9 cellular contexts compared by ENCODE assay signal in genomic region chr7:44257618-44258422, GRCh38. TPM values are rescaled to one million over a fixed set of nuclear protein-coding genes. Genes with fewer than 3 reads are reported as not detected.
DNase-seq lines count a peak whose midpoint lies in the region; TF ChIP-seq lines count a peak whose summit lies in the region.
"Had no signal": no experiment of that assay in that cellular context is flagged by ENCODE, and none has a peak within 500 bp of the region (broad histone marks: within the 10 kb centered on the region; RNA-seq: fewer than 3 reads in every experiment).

No MANE protein-coding gene starts in this region.

- 25 to 27% methylated on average over 18 of the region's 18 CpGs for WGBS in GM23248 (ENCODE audit: low coverage in 1 of 2, low lambda C conversion rate in 2 of 2, missing lambda C conversion rate in 2 of 2), 2 experiments

- H2AFZ ChIP-seq in GM23248 (peak overlapping the region; percentile 17; the same call in 1 of the 2 replicates), MM.1S (ENCODE audit: low read length) (peak overlapping the region; percentile 89)

- no peak overlapping the region for H3K4me3 ChIP-seq in GM23248
- H3K4me3 ChIP-seq in MM.1S (ENCODE audit: low read length): no peak overlapping the region
- H3K4me3 ChIP-seq: breast epithelium had no signal

- no peaks in the 10 kb centered on the region for H3K36me3 Mint-ChIP-seq in activated CD4-positive, alpha-beta memory T cell treated with anti-CD3 and anti-CD28 coated beads for 36 hours

- intact Hi-C loops in activated CD4-positive, alpha-beta memory T cell treated with anti-CD3 and anti-CD28 coated beads for 36 hours (cut with micrococcal nuclease): loop anchor here (1.0 to 5.0 kb wide), 5 partner anchors 17 to 233 kb away; partner anchors contain the start of genes NUDCD3 and POLM

- H3K27me3 ChIP-seq in GM23248 (replicated peaks; ENCODE audit: insufficient read depth) (no peaks in the 10 kb centered on the region), MM.1S (replicated peaks; ENCODE audit: insufficient read depth, low read length) (no peaks in the 10 kb centered on the region)
- H3K27me3 ChIP-seq: breast epithelium had no signal

- H3K9me3 Mint-ChIP-seq in activated CD4-positive, alpha-beta memory T cell treated with anti-CD3 and anti-CD28 coated beads for 36 hours: no peaks in the 10 kb centered on the region

- H3K79me2 ChIP-seq in GM23248 (ENCODE audit: insufficient read depth) (no peaks in the 10 kb centered on the region), MM.1S (ENCODE audit: low read length) (no peaks in the 10 kb centered on the region)

- H3K9me3 ChIP-seq in GM23248 (ENCODE audit: low read depth) (no peaks in the 10 kb centered on the region), MM.1S (replicated peaks; ENCODE audit: insufficient read depth, low read length) (no peaks in the 10 kb centered on the region)
- H3K9me3 ChIP-seq: breast epithelium had no signal

- H3K4me3 Mint-ChIP-seq in activated CD4-positive, alpha-beta memory T cell treated with anti-CD3 and anti-CD28 coated beads for 36 hours: peak overlapping the region; percentile 52

- POLR2A ChIA-PET in activated CD4-positive, alpha-beta memory T cell treated with anti-CD3 and anti-CD28 coated beads for 36 hours (lab: Charles Lee): interaction anchor here (0.7 to 2.1 kb wide), 2 partner anchors 9 to 233 kb away, joined by 3 to 10 read pairs; partner anchors contain the start of gene NUDCD3

- CTCF ChIA-PET in activated CD4-positive, alpha-beta memory T cell treated with anti-CD3 and anti-CD28 coated beads for 36 hours (lab: Charles Lee): interaction anchor here (1.1 to 4.2 kb wide), 7 partner anchors 13 to 308 kb away, joined by 4 to 26 read pairs (median 5); partner anchors contain the start of gene YKT6

- H3K4me1 ChIP-seq in GM23248 (ENCODE audit: insufficient read depth) (peaks cover 26% of the 10 kb centered on the region), MM.1S (ENCODE audit: low read length) (peaks cover 17% of the 10 kb centered on the region)

- H3K9ac ChIP-seq in GM23248 (peak overlapping the region; percentile 49), MM.1S (ENCODE audit: low read length) (peak overlapping the region; percentile 64)

- H3F3A ChIP-seq in GM23248 (ENCODE audit: insufficient read depth): peaks cover 21% of the 10 kb centered on the region
- H3F3A ChIP-seq in MM.1S (ENCODE audit: insufficient read depth, low read length): peaks cover 7% of the 10 kb centered on the region; the same call in 1 of the 2 replicates

- H3K27ac ChIP-seq in GM23248 (peak overlapping the region; percentile 84), MM.1S (ENCODE audit: low read length) (peak overlapping the region; percentile 80)

- DNase-seq in GDM1 (lab: John Stamatoyannopoulos, UW) (peak; percentile 57), GM23248 (peak; percentile 95), MM.1S (peak; percentile 90), ecto neural progenitor cell (ENCODE audit: low spot score) (peak; percentile 78), mucosa of gallbladder (ENCODE audit: low spot score) (peak; percentile 44), epidermal melanocyte (ENCODE audit: insufficient read length, low spot score) (no peak)
- DNase-seq in activated CD4-positive, alpha-beta memory T cell treated with anti-CD3 and anti-CD28 coated beads for 36 hours: peak; percentile 90
- peak; percentile 77 for DNase-seq in stimulated activated CD8-positive, alpha-beta memory T cell treated with anti-CD3 and anti-CD28 coated beads, Interleukin-4, amount 100 ng/mL, for 48 hours

- H3K27me3 Mint-ChIP-seq in activated CD4-positive, alpha-beta memory T cell treated with anti-CD3 and anti-CD28 coated beads for 36 hours: no peaks in the 10 kb centered on the region

- no peaks in the 10 kb centered on the region for H3K9me2 ChIP-seq in GM23248 (ENCODE audit: insufficient read depth)
- no peaks in the 10 kb centered on the region for H3K9me2 ChIP-seq in MM.1S (replicated peaks; ENCODE audit: insufficient read depth, low read length)

- H3K36me3 ChIP-seq in GM23248 (ENCODE audit: low read depth): no peaks in the 10 kb centered on the region
- H3K36me3 ChIP-seq in MM.1S (replicated peaks; ENCODE audit: insufficient read depth, low read length): no peaks in the 10 kb centered on the region
- H3K36me3 ChIP-seq: breast epithelium had no signal

- no peaks in the 10 kb centered on the region for H4K20me1 ChIP-seq in GM23248 (ENCODE audit: insufficient read depth)
- no peaks in the 10 kb centered on the region for H4K20me1 ChIP-seq in MM.1S (ENCODE audit: insufficient read depth, low read length)

- peak overlapping the region; percentile 90 for H3K27ac Mint-ChIP-seq in activated CD4-positive, alpha-beta memory T cell treated with anti-CD3 and anti-CD28 coated beads for 36 hours

- peaks cover 38% of the 10 kb centered on the region for H3K4me1 Mint-ChIP-seq in activated CD4-positive, alpha-beta memory T cell treated with anti-CD3 and anti-CD28 coated beads for 36 hours (ENCODE audit: low read depth)

- H3K4me2 ChIP-seq in GM23248 (ENCODE audit: unreplicated experiment): peak overlapping the region; percentile 54
- peak overlapping the region; percentile 67 for H3K4me2 ChIP-seq in MM.1S (ENCODE audit: low read depth, low read length)

- in situ Hi-C loops in GM23248 (cut with MboI): no loop called here

- peak; percentile 9; the same call in 1 of the 2 replicates for TF ChIP-seq CTCF in MM.1S (IDR thresholded peaks at IDR 0.05; ENCODE audit: low read length)

RNA-seq across cellular contexts. Expression of gene YKT6, which starts 57.0 kb away (rescaled TPM):
- total RNA-seq in GM23248 (2014; rRNA removed; shearing (Covaris generic)): 148 and 149 TPM in 2 replicates
- polyA plus RNA-seq in GM23248 (2016; fragmentation: Nextera tagmentation; extraction: Ambion mirVana): 108 and 113 TPM in 2 replicates
- total RNA-seq in activated CD4-positive, alpha-beta memory T cell treated with anti-CD3 and anti-CD28 coated beads for 36 hours: 10 to 100 TPM; 57.0 to 60.4 TPM
- 58.6 TPM for total RNA-seq in mucosa of gallbladder
